In genomic region chr4:20418865-20419451, GRCh38 we compare ENCODE assay signal across 8 cellular contexts.
DNase-seq lines count a peak whose midpoint lies in the region; ATAC-seq and TF ChIP-seq lines count a peak whose summit lies in the region.

No MANE protein-coding gene starts in this region.

- DNase-seq in COLO829 (ENCODE audit: low spot score) (peak; percentile 18), NCI-H526 treated with DMSO at 0.1 percent for 48 hours (lab: John Stamatoyannopoulos, UW) (peak; percentile 20), brain pericyte (ENCODE audit: low read depth, low spot score) (peak; percentile 24), kidney glomerular epithelial cell (lab: John Stamatoyannopoulos, UW) (peak; percentile 64), suprapubic skin (ENCODE audit: low spot score in 2 of 2) (no peak), ureter (ENCODE audit: low spot score) (no peak)

- ATAC-seq in GM18870 (IDR thresholded peaks at IDR 0.05; ENCODE audit: unreplicated experiment) (peak; percentile 99), HG03095 (IDR thresholded peaks at IDR 0.05; ENCODE audit: unreplicated experiment) (peak; percentile 97)

- TF ChIP-seq EP300 in suprapubic skin (IDR thresholded peaks at IDR 0.05) = no peak

- TF ChIP-seq POLR2A in suprapubic skin (IDR thresholded peaks at IDR 0.05) = no peak

- WGBS in suprapubic skin = 14% methylated on average over 4 of the region's 4 CpGs

- H3K9me3 ChIP-seq in suprapubic skin = no peaks in the 10 kb centered on the region

- H3K36me3 ChIP-seq in suprapubic skin = no peaks in the 10 kb centered on the region

- H3K4me1 ChIP-seq in suprapubic skin = peaks cover 5% of the 10 kb centered on the region

- H3K27me3 ChIP-seq in suprapubic skin = no peaks in the 10 kb centered on the region

- H3K4me3 ChIP-seq in suprapubic skin = peak overlapping the region; percentile 25

- H3K27ac ChIP-seq in suprapubic skin = no peak overlapping the region

- TF ChIP-seq CTCF in suprapubic skin (IDR thresholded peaks at IDR 0.05) = no peak

Comparison
In these comparisons a context has a peak if more than half of its experiments do, and no peak if none do; other contexts are left out.
1. DNase-seq: peak in COLO829 (single experiment), NCI-H526 treated with DMSO at 0.1 percent for 48 hours (single experiment), brain pericyte (single experiment) and kidney glomerular epithelial cell (single experiment); none in suprapubic skin (0 of 2) and ureter (single experiment).